Comparison of ENCODE assay signal across 25 cellular contexts in genomic region chr22:22689621-22690345, GRCh38. TPM values are rescaled to one million over a fixed set of nuclear protein-coding genes. Genes with fewer than 3 reads are reported as not detected.
"Had no signal": no experiment of that assay in that cellular context is flagged by ENCODE, and none has a peak within 500 bp of the region (broad histone marks: within the 10 kb centered on the region; RNA-seq: fewer than 3 reads in every experiment).

No MANE protein-coding gene starts in this region.

- H2AFZ ChIP-seq: neural progenitor cell had no signal

- H3K36me3 ChIP-seq: heart right ventricle, neural progenitor cell, suprapubic skin, thyroid gland had no signal

- H3K4me1 ChIP-seq: neural progenitor cell, psoas muscle had no signal

- H3K27me3 ChIP-seq: heart right ventricle, suprapubic skin, thyroid gland had no signal

- H3K4me2 ChIP-seq: neural progenitor cell had no signal

- H3K27ac ChIP-seq: dorsolateral prefrontal cortex, heart right ventricle, neural progenitor cell, psoas muscle, suprapubic skin, thyroid gland had no signal

- DNase-seq: cortex of kidney; dorsolateral prefrontal cortex; effector memory CD4-positive, alpha-beta T cell; heart right ventricle; hypothalamus; kidney glomerular epithelial cell; mucosa of descending colon; occipital lobe; psoas muscle; retina; small intestine; stimulated activated CD4-positive, alpha-beta T cell treated with anti-CD3 and anti-CD28 coated beads, Interleukin-12 subunit alpha, Interleukin-12 subunit beta, amount 100 ng/mL, for 4 hours; stimulated activated CD4-positive, alpha-beta T cell treated with anti-CD3 and anti-CD28 coated beads, Interleukin-2, amount 100 ng/mL, for 48 hours; stimulated activated naive CD8-positive, alpha-beta T cell treated with anti-CD3 and anti-CD28 coated beads, Interleukin-15, Interleukin-2, amounts not matched to agents 100 U/mL and 50 U/mL, for 24 hours; thyroid gland had no signal

- H3K9me3 ChIP-seq: heart right ventricle, mucosa of descending colon, psoas muscle, suprapubic skin, thyroid gland had no signal

- ATAC-seq: esophagus mucosa; heart right ventricle; mucosa of descending colon; natural killer cell treated with Interleukin-12 subunit alpha and Interleukin-12 subunit beta and Interleukin-15 and Interleukin-18, amount 100 ng/mL, for 72 hours; psoas muscle; sciatic nerve; stimulated activated naive CD8-positive, alpha-beta T cell treated with anti-CD3 and anti-CD28 coated beads, Interleukin-15, Interleukin-2, amounts not matched to agents 100 U/mL and 50 U/mL, for 24 hours had no signal

- H3K4me3 ChIP-seq: dorsolateral prefrontal cortex, heart right ventricle, mucosa of descending colon, neural progenitor cell, psoas muscle, suprapubic skin, thyroid gland had no signal

- H3K9ac ChIP-seq: neural progenitor cell had no signal

RNA-seq across cellular contexts. Expression of gene GGTLC2, which starts 45.4 kb away (rescaled TPM):
- total RNA-seq: esophagus mucosa; fibroblast of lung; frontal cortex; glomerular endothelial cell; heart right ventricle; liver; lung microvascular endothelial cell; mucosa of descending colon; natural killer cell treated with Interleukin-12 subunit alpha and Interleukin-12 subunit beta and Interleukin-15 and Interleukin-18, amount 100 ng/mL, for 72 hours; occipital lobe; psoas muscle; sciatic nerve; suprapubic skin had no signal
- polyA plus RNA-seq: fibroblast of lung, heart right ventricle, liver, psoas muscle, small intestine had no signal
